Comparison of ENCODE assay signal across 10 cellular contexts in genomic region chrX:13376857-13377441, GRCh38. TPM values are rescaled to one million over a fixed set of nuclear protein-coding genes. Genes with fewer than 3 reads are reported as not detected.
DNase-seq lines count a peak whose midpoint lies in the region; ATAC-seq, FAIRE-seq and TF ChIP-seq lines count a peak whose summit lies in the region.
"Had no signal": no experiment of that assay in that cellular context is flagged by ENCODE, and none has a peak within 500 bp of the region (broad histone marks: within the 10 kb centered on the region; RNA-seq: fewer than 3 reads in every experiment).

No MANE protein-coding gene starts in this region.

- H3K27me3 ChIP-seq in foreskin keratinocyte: no peaks in the 10 kb centered on the region
- no peaks in the 10 kb centered on the region for H3K27me3 ChIP-seq in upper lobe of right lung

- H3K36me3 ChIP-seq in upper lobe of right lung: no peaks in the 10 kb centered on the region

- no peak for DNase-seq in Right ventricle myocardium superior
- DNase-seq in cardiac septum (ENCODE audit: low spot score): no peak
- peak; percentile 34 for DNase-seq in RCC 7860 (ENCODE audit: low spot score)
- DNase-seq in foreskin keratinocyte: peak; percentile 74 to 82
- DNase-seq in upper lobe of right lung: no peak
- DNase-seq in HuH-7.5 (ENCODE audit: low spot score): no peak

- peak; percentile 87 for FAIRE-seq in RCC 7860 (lab: Jason Lieb, UNC)

- intact Hi-C loops in Right ventricle myocardium superior (cut with DNase I) (no loop called here), cardiac septum (cut with DNase I) (no loop called here), upper lobe of right lung (cut with DNase I) (no loop called here)

- H3K9me3 ChIP-seq in upper lobe of right lung: no peaks in the 10 kb centered on the region

- H3K4me3 ChIP-seq in upper lobe of right lung: no peak overlapping the region

- TF ChIP-seq CTCF in foreskin keratinocyte (conservative IDR thresholded peaks at IDR 0.05) (no peak), upper lobe of right lung (IDR thresholded peaks at IDR 0.05) (no peak)

- ATAC-seq in Right ventricle myocardium superior (ENCODE audit: poor library complexity): peak; percentile 75
- peak; percentile 60 for ATAC-seq in foreskin keratinocyte
- peak; percentile 69 for ATAC-seq in upper lobe of right lung
- ATAC-seq in HG02763 (IDR thresholded peaks at IDR 0.05; ENCODE audit: unreplicated experiment): no peak
- no peak for ATAC-seq in HG03139 (IDR thresholded peaks at IDR 0.05; ENCODE audit: unreplicated experiment)

- peak overlapping the region; percentile 70 for H3K27ac ChIP-seq in foreskin keratinocyte
- H3K27ac ChIP-seq in upper lobe of right lung: peak overlapping the region; percentile 36
- H3K27ac ChIP-seq: VCaP had no signal

- H3K4me1 ChIP-seq in foreskin keratinocyte: peaks cover 37% of the 10 kb centered on the region
- H3K4me1 ChIP-seq in upper lobe of right lung: no peaks in the 10 kb centered on the region

RNA-seq across cellular contexts. Expression of gene ATXN3L, which starts 57.1 kb away (rescaled TPM):
- total RNA-seq in Right ventricle myocardium superior (not detected), cardiac septum (not detected), foreskin keratinocyte (not detected in 2 replicates), upper lobe of right lung (not detected)
- not detected in 2 replicates for polyA plus RNA-seq in foreskin keratinocyte
- total RNA-seq: mononuclear cell had no signal

Comparison
In these comparisons a context has a peak if more than half of its experiments do, and no peak if none do; other contexts are left out.
1. ATAC-seq: peak in Right ventricle myocardium superior (single experiment), foreskin keratinocyte (single experiment) and upper lobe of right lung (single experiment); none in HG02763 (single experiment) and HG03139 (single experiment).
2. DNase-seq: peak in RCC 7860 (single experiment) and foreskin keratinocyte (2 of 2); none in Right ventricle myocardium superior (single experiment), cardiac septum (single experiment), upper lobe of right lung (single experiment) and HuH-7.5 (single experiment).